ENCODE assay signal across 8 cellular contexts in the genomic region with DNA sequence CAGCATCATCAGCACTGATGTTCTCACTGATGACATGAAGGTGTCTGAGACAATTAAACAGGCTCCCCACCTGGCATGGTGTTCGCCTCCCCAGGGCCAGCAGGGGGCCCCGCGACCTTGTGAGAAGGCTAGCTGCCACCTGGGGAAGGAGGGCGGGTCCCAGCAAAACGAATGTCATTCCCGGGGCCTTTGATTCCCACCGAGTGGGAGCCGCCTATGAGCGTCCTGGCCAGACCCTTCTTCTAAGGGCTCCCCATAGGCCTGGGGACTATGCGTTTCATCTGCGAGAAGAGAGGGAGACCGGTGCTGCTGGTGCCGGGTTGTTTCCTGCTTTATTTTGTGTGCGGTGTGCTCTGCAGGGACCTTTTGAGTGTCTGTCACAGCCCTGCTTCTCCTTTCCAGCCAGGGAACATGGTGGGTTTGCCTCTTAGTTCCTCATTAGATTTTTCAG. TPM values are rescaled to one million over a fixed set of nuclear protein-coding genes. Genes with fewer than 3 reads are reported as not detected.
DNase-seq lines count a peak whose midpoint lies in the region; ATAC-seq, FAIRE-seq and TF ChIP-seq lines count a peak whose summit lies in the region.

No MANE protein-coding gene starts in this region.

- peaks cover 16% of the 10 kb centered on the region for H3K27me3 Mint-ChIP-seq in activated T-cell treated with anti-CD3 and anti-CD28 coated beads, Interleukin-2, amount 50 U/mL, for 4 hours (ENCODE audit: low read depth)
- no peaks in the 10 kb centered on the region for H3K27me3 Mint-ChIP-seq in glutamatergic neuron (ENCODE audit: unreplicated experiment)

- H3K27me3 ChIP-seq in OCI-LY3 (ENCODE audit: low read depth, low read length): peaks cover 12% of the 10 kb centered on the region

- H3K9me3 ChIP-seq in OCI-LY3 (ENCODE audit: insufficient read depth, low read length): no peaks in the 10 kb centered on the region; the same call in 1 of the 2 replicates

- peak overlapping the region; percentile 18; the same call in 1 of the 2 replicates for H3K9ac ChIP-seq in OCI-LY3 (ENCODE audit: low read length)

- no peaks in the 10 kb centered on the region for H3K9me3 Mint-ChIP-seq in activated T-cell treated with anti-CD3 and anti-CD28 coated beads, Interleukin-2, amount 50 U/mL, for 4 hours
- H3K9me3 Mint-ChIP-seq in glutamatergic neuron (ENCODE audit: unreplicated experiment): peaks cover 2% of the 10 kb centered on the region

- DNase-seq in GM19239 (ENCODE audit: insufficient read length, low spot score): peak; percentile 21
- DNase-seq in activated T-cell treated with anti-CD3 and anti-CD28 coated beads, Interleukin-2, amount 50 U/mL, for 4 hours: peak; percentile 39
- DNase-seq in glutamatergic neuron: peak; percentile 65
- no peak for DNase-seq in sciatic nerve (ENCODE audit: low spot score)
- no peak for DNase-seq in posterior vena cava (ENCODE audit: low spot score)

- FAIRE-seq in GM19239 (lab: Jason Lieb, UNC): peak; percentile 86

- peaks cover 41% of the 10 kb centered on the region for H3K4me1 ChIP-seq in OCI-LY3 (ENCODE audit: low read length)

- TF ChIP-seq CTCF in C4-2B (conservative IDR thresholded peaks at IDR 0.05) (peak; percentile 93), OCI-LY3 (IDR thresholded peaks at IDR 0.05; ENCODE audit: low read depth, low read length) (peak; percentile 96), glutamatergic neuron (IDR thresholded peaks at IDR 0.05; ENCODE audit: partially characterized antibody, unreplicated experiment) (peak; percentile 41)

- H3K79me2 ChIP-seq in OCI-LY3 (ENCODE audit: low read length): no peaks in the 10 kb centered on the region

- peak overlapping the region; percentile 76 for H3K4me3 ChIP-seq in OCI-LY3 (ENCODE audit: low read length)

- intact Hi-C loops in sciatic nerve (cut with DNase I): no loop called here
- intact Hi-C loops in posterior vena cava (cut with DNase I): no loop called here

- H4K20me1 ChIP-seq in OCI-LY3 (ENCODE audit: insufficient read depth, low read length): no peaks in the 10 kb centered on the region

- peak overlapping the region; percentile 81 for H3K4me2 ChIP-seq in OCI-LY3 (ENCODE audit: low read length)

- ATAC-seq in HG03354 (IDR thresholded peaks at IDR 0.05; ENCODE audit: poor library complexity, severe bottlenecking, unreplicated experiment) (peak; percentile 96), sciatic nerve (peak; percentile 54)
- ATAC-seq in activated T-cell treated with anti-CD3 and anti-CD28 coated beads, Interleukin-2, amount 50 U/mL, for 4 hours: peak; percentile 80 to 92

- peak overlapping the region; percentile 52 for H3K4me3 Mint-ChIP-seq in activated T-cell treated with anti-CD3 and anti-CD28 coated beads, Interleukin-2, amount 50 U/mL, for 4 hours
- no peak overlapping the region for H3K4me3 Mint-ChIP-seq in glutamatergic neuron (ENCODE audit: unreplicated experiment)

- peaks cover 6% of the 10 kb centered on the region for H3K4me1 Mint-ChIP-seq in activated T-cell treated with anti-CD3 and anti-CD28 coated beads, Interleukin-2, amount 50 U/mL, for 4 hours (ENCODE audit: low read depth)
- no peaks in the 10 kb centered on the region for H3K4me1 Mint-ChIP-seq in glutamatergic neuron (ENCODE audit: low read depth, unreplicated experiment)

- peak overlapping the region; percentile 46; the same call in 1 of the 2 replicates for H2AFZ ChIP-seq in OCI-LY3 (ENCODE audit: low read depth, low read length)

- H3K36me3 Mint-ChIP-seq in activated T-cell treated with anti-CD3 and anti-CD28 coated beads, Interleukin-2, amount 50 U/mL, for 4 hours (ENCODE audit: insufficient read depth): no peaks in the 10 kb centered on the region
- H3K36me3 Mint-ChIP-seq in glutamatergic neuron (ENCODE audit: unreplicated experiment): no peaks in the 10 kb centered on the region

- H3K27ac ChIP-seq in C4-2B: no peak overlapping the region
- H3K27ac ChIP-seq in OCI-LY3 (ENCODE audit: low read length): no peak overlapping the region

- H3K27ac Mint-ChIP-seq in glutamatergic neuron (ENCODE audit: unreplicated experiment): no peak overlapping the region

- no peaks in the 10 kb centered on the region for H3K36me3 ChIP-seq in OCI-LY3 (replicated peaks; ENCODE audit: low read depth, low read length)

RNA-seq across cellular contexts. Expression of gene MINDY4B, which starts 20.5 kb away (rescaled TPM):
- not detected for total RNA-seq in activated T-cell treated with anti-CD3 and anti-CD28 coated beads, Interleukin-2, amount 50 U/mL, for 4 hours
- not detected for total RNA-seq in glutamatergic neuron (ENCODE audit: unreplicated experiment)
- total RNA-seq in sciatic nerve: not detected
- not detected for total RNA-seq in posterior vena cava

RNA-seq across cellular contexts. Expression of gene CLRN1, which starts 46.8 kb away (rescaled TPM):
- total RNA-seq in activated T-cell treated with anti-CD3 and anti-CD28 coated beads, Interleukin-2, amount 50 U/mL, for 4 hours: not detected
- not detected for total RNA-seq in glutamatergic neuron (ENCODE audit: unreplicated experiment)
- not detected for total RNA-seq in sciatic nerve
- total RNA-seq in posterior vena cava: not detected

Comparison
In these comparisons a context has a peak if more than half of its experiments do, and no peak if none do; other contexts are left out.
1. CTCF ChIP-seq: peak in every context shown above with its lines; median percentile 96 in OCI-LY3; 93 in C4-2B; 41 in glutamatergic neuron.
2. DNase-seq: peak in GM19239 (single experiment), activated T-cell treated with anti-CD3 and anti-CD28 coated beads, Interleukin-2, amount 50 U/mL, for 4 hours (single experiment) and glutamatergic neuron (single experiment); none in sciatic nerve (single experiment) and posterior vena cava (single experiment).
3. Peak in every context shown above with its lines, with median percentiles within 50 percentile points of each other: ATAC-seq.